In genomic region chr12:49956663-49957569, GRCh38 we compare ENCODE assay signal across 21 cellular contexts. TPM values are rescaled to one million over a fixed set of nuclear protein-coding genes. Genes with fewer than 3 reads are reported as not detected.
A peak's percentile ranks its signal among the peaks of the same experiment; 100 is the strongest.
DNase-seq lines count a peak whose midpoint lies in the region; ATAC-seq and TF ChIP-seq lines count a peak whose summit lies in the region.
"Had no signal": no experiment of that assay in that cellular context is flagged by ENCODE, and none has a peak within 500 bp of the region (broad histone marks: within the 10 kb centered on the region; RNA-seq: fewer than 3 reads in every experiment).

No MANE protein-coding gene starts in this region.

- CTCF ChIA-PET in activated CD4-positive, alpha-beta T cell treated with anti-CD3 and anti-CD28 coated beads for 36 hours (lab: Charles Lee): interaction anchor here (1.0 to 2.5 kb wide), 2 partner anchors 10 to 12 kb away, joined by 4 to 14 read pairs; no protein-coding TSS in a partner anchor

- H3K4me3 ChIP-seq in Loucy (ENCODE audit: low read length, poor library complexity, severe bottlenecking) (no peak overlapping the region), osteoblast (ENCODE audit: insufficient read depth, low read length) (no peak overlapping the region)
- H3K4me3 ChIP-seq: HAP-1, K562, PC-9, SJSA1 had no signal

- H3K36me3 Mint-ChIP-seq in endothelial cell (ENCODE audit: low read depth, unreplicated experiment): peaks cover 7% of the 10 kb centered on the region
- H3K36me3 Mint-ChIP-seq in activated CD4-positive, alpha-beta T cell treated with anti-CD3 and anti-CD28 coated beads for 36 hours (ENCODE audit: low read depth): no peaks in the 10 kb centered on the region
- H3K36me3 Mint-ChIP-seq in activated T-helper 2 cell treated with anti-CD3 and anti-CD28 coated beads, Interferon-gamma antibody, Interleukin-2, Interleukin-4, amounts not matched to agents 10 μg/mL and 5 μg/mL and 100 μg/mL, durations not matched to agents 14 hours and 24 hours and 36 hours (ENCODE audit: low read depth): peaks cover 3% of the 10 kb centered on the region

- no peaks in the 10 kb centered on the region for H3K9me2 ChIP-seq in Loucy (replicated peaks; ENCODE audit: low read depth, low read length)

- no peaks in the 10 kb centered on the region for H3K9me3 Mint-ChIP-seq in endothelial cell (ENCODE audit: unreplicated experiment)
- H3K9me3 Mint-ChIP-seq in activated CD4-positive, alpha-beta T cell treated with anti-CD3 and anti-CD28 coated beads for 36 hours (ENCODE audit: low read depth): no peaks in the 10 kb centered on the region
- no peaks in the 10 kb centered on the region for H3K9me3 Mint-ChIP-seq in activated T-helper 2 cell treated with anti-CD3 and anti-CD28 coated beads, Interferon-gamma antibody, Interleukin-2, Interleukin-4, amounts not matched to agents 10 μg/mL and 5 μg/mL and 100 μg/mL, durations not matched to agents 14 hours and 24 hours and 36 hours
- H3K9me3 Mint-ChIP-seq: CD4-positive, alpha-beta T cell had no signal

- no peak for ATAC-seq in HG03342 (IDR thresholded peaks at IDR 0.05; ENCODE audit: unreplicated experiment)
- ATAC-seq in activated CD4-positive, alpha-beta T cell treated with anti-CD3 and anti-CD28 coated beads for 36 hours: no peak
- ATAC-seq: K562 had no signal

- peaks cover 17% of the 10 kb centered on the region for H3K27me3 Mint-ChIP-seq in endothelial cell (ENCODE audit: unreplicated experiment)
- peaks cover 50% of the 10 kb centered on the region for H3K27me3 Mint-ChIP-seq in activated CD4-positive, alpha-beta T cell treated with anti-CD3 and anti-CD28 coated beads for 36 hours
- H3K27me3 Mint-ChIP-seq in activated T-helper 2 cell treated with anti-CD3 and anti-CD28 coated beads, Interferon-gamma antibody, Interleukin-2, Interleukin-4, amounts not matched to agents 10 μg/mL and 5 μg/mL and 100 μg/mL, durations not matched to agents 14 hours and 24 hours and 36 hours (ENCODE audit: low read depth): peaks cover 63% of the 10 kb centered on the region

- H3K27me3 ChIP-seq in Loucy (ENCODE audit: insufficient read depth, low read length, poor library complexity, severe bottlenecking) (no peaks in the 10 kb centered on the region), osteoblast (ENCODE audit: insufficient read depth, low read length) (peaks cover 88% of the 10 kb centered on the region)

- intact Hi-C loops in activated CD4-positive, alpha-beta T cell treated with anti-CD3 and anti-CD28 coated beads for 36 hours (cut with DNase I, micrococcal nuclease): no loop called here
- intact Hi-C loops in activated T-helper 2 cell treated with anti-CD3 and anti-CD28 coated beads, Interferon-gamma antibody, Interleukin-2, Interleukin-4, amounts not matched to agents 10 μg/mL and 5 μg/mL and 100 μg/mL, durations not matched to agents 14 hours and 24 hours and 36 hours (cut with micrococcal nuclease): no loop called here

- peak overlapping the region; percentile 26 for H3K9ac ChIP-seq in Loucy (ENCODE audit: low read depth, low read length, poor library complexity, severe bottlenecking)

- in situ Hi-C loops in ACHN (cut with HindIII; ENCODE audit: low pct_ligation_motif_present, low pct_unique_long_range_greater_than_20kb, low sequenced_read_pairs): loop anchor here (25.0 kb wide), 1 partner anchor 105 kb away; the partner anchor contains the start of gene ASIC1

- H3K36me3 ChIP-seq in Loucy (ENCODE audit: insufficient read depth, low read length) (no peaks in the 10 kb centered on the region), osteoblast (ENCODE audit: insufficient read depth, low read length) (no peaks in the 10 kb centered on the region)
- H3K36me3 ChIP-seq: HAP-1, SJSA1 had no signal

- H2AFZ ChIP-seq in Loucy (ENCODE audit: low read length) (no peak overlapping the region), osteoblast (ENCODE audit: low read length) (no peak overlapping the region)
- H2AFZ ChIP-seq: PC-9 had no signal

- H3K4me1 ChIP-seq in Loucy (ENCODE audit: insufficient read depth, low read length, poor library complexity, severe bottlenecking) (peaks cover 80% of the 10 kb centered on the region), osteoblast (ENCODE audit: insufficient read depth, low read length) (peaks cover 9% of the 10 kb centered on the region)
- H3K4me1 ChIP-seq: HAP-1 had no signal

- no peak for TF ChIP-seq CTCF in Loucy (conservative IDR thresholded peaks at IDR 0.05; ENCODE audit: low read length)
- TF ChIP-seq CTCF in endothelial cell (IDR thresholded peaks at IDR 0.05; ENCODE audit: unreplicated experiment): no peak
- TF ChIP-seq CTCF in osteoblast (IDR thresholded peaks at IDR 0.05; ENCODE audit: extremely low read depth, low read depth, low read length): no peak

- H3K4me2 ChIP-seq in Loucy (ENCODE audit: low read depth, low read length, poor library complexity, severe bottlenecking) (peak overlapping the region; percentile 54), osteoblast (ENCODE audit: insufficient read depth, low read length) (no peak overlapping the region)
- H3K4me2 ChIP-seq: PC-9 had no signal

- no peak overlapping the region for H3K27ac ChIP-seq in osteoblast (ENCODE audit: low read depth, low read length)
- H3K27ac ChIP-seq: PC-9, SJSA1 had no signal

- DNase-seq in ACHN (peak; percentile 31), endothelial cell (ENCODE audit: low spot score) (no peak), osteoblast (ENCODE audit: insufficient read length, low spot score, missing footprints) (peak; percentile 72), hippocampal formation (lab: John Stamatoyannopoulos, UW) (no peak)
- no peak for DNase-seq in activated CD4-positive, alpha-beta T cell treated with anti-CD3 and anti-CD28 coated beads for 36 hours
- no peak for DNase-seq in activated T-helper 2 cell treated with anti-CD3 and anti-CD28 coated beads, Interferon-gamma antibody, Interleukin-2, Interleukin-4, amounts not matched to agents 10 μg/mL and 5 μg/mL and 100 μg/mL, durations not matched to agents 14 hours and 24 hours and 36 hours (ENCODE audit: low spot score)
- DNase-seq: 8988T; Calu3; CD4-positive, alpha-beta T cell; DMS53; NCI-H1417; NCI-H187 treated with DMSO at 0.1 percent for 48 hours; NCI-H2227 treated with DMSO at 0.1 percent for 48 hours; NCI-H510A treated with DMSO at 0.1 percent for 48 hours; PC-9 had no signal

- H3F3A ChIP-seq in Loucy (ENCODE audit: low read depth): 0 out of 2 replicates have a peak, but pooled peaks cover 3% of the 10 kb centered on the region

- peaks cover 28% of the 10 kb centered on the region for H3K4me1 Mint-ChIP-seq in endothelial cell (ENCODE audit: unreplicated experiment)
- peaks cover 5% of the 10 kb centered on the region for H3K4me1 Mint-ChIP-seq in activated CD4-positive, alpha-beta T cell treated with anti-CD3 and anti-CD28 coated beads for 36 hours
- H3K4me1 Mint-ChIP-seq in activated T-helper 2 cell treated with anti-CD3 and anti-CD28 coated beads, Interferon-gamma antibody, Interleukin-2, Interleukin-4, amounts not matched to agents 10 μg/mL and 5 μg/mL and 100 μg/mL, durations not matched to agents 14 hours and 24 hours and 36 hours (ENCODE audit: low read depth): peaks cover 7% of the 10 kb centered on the region

- H4K20me1 ChIP-seq in Loucy (ENCODE audit: insufficient read depth, low read length, poor library complexity, severe bottlenecking): no peaks in the 10 kb centered on the region
- H4K20me1 ChIP-seq in osteoblast (ENCODE audit: insufficient read depth, low read length): no peaks in the 10 kb centered on the region

- no peaks in the 10 kb centered on the region for H3K9me3 ChIP-seq in Loucy (ENCODE audit: insufficient read depth, low read depth, low read length)
- no peaks in the 10 kb centered on the region for H3K9me3 ChIP-seq in osteoblast (ENCODE audit: low read depth, low read length)
- H3K9me3 ChIP-seq: HAP-1, SJSA1 had no signal

- H3K79me2 ChIP-seq in Loucy (ENCODE audit: insufficient read depth, low read length) (0 out of 2 replicates have a peak, but pooled peaks cover 1% of the 10 kb centered on the region), osteoblast (ENCODE audit: insufficient read depth, low read length) (no peaks in the 10 kb centered on the region)

- POLR2A ChIA-PET in activated CD4-positive, alpha-beta T cell treated with anti-CD3 and anti-CD28 coated beads for 36 hours (lab: Charles Lee): no interaction called here

- H3K27ac Mint-ChIP-seq in endothelial cell (ENCODE audit: unreplicated experiment): peak overlapping the region; percentile 5
- H3K27ac Mint-ChIP-seq in activated CD4-positive, alpha-beta T cell treated with anti-CD3 and anti-CD28 coated beads for 36 hours: no peak overlapping the region
- no peak overlapping the region for H3K27ac Mint-ChIP-seq in activated T-helper 2 cell treated with anti-CD3 and anti-CD28 coated beads, Interferon-gamma antibody, Interleukin-2, Interleukin-4, amounts not matched to agents 10 μg/mL and 5 μg/mL and 100 μg/mL, durations not matched to agents 14 hours and 24 hours and 36 hours
- H3K27ac Mint-ChIP-seq: B cell; CD4-positive, alpha-beta T cell had no signal

- H3K4me3 Mint-ChIP-seq in endothelial cell (ENCODE audit: unreplicated experiment): no peak overlapping the region
- no peak overlapping the region for H3K4me3 Mint-ChIP-seq in activated CD4-positive, alpha-beta T cell treated with anti-CD3 and anti-CD28 coated beads for 36 hours
- H3K4me3 Mint-ChIP-seq in activated T-helper 2 cell treated with anti-CD3 and anti-CD28 coated beads, Interferon-gamma antibody, Interleukin-2, Interleukin-4, amounts not matched to agents 10 μg/mL and 5 μg/mL and 100 μg/mL, durations not matched to agents 14 hours and 24 hours and 36 hours (ENCODE audit: low read depth): no peak overlapping the region
- H3K4me3 Mint-ChIP-seq: B cell; CD4-positive, alpha-beta T cell had no signal

RNA-seq across cellular contexts. Expression of gene AQP5, which starts 4.8 kb away (rescaled TPM):
- total RNA-seq in endothelial cell (ENCODE audit: unreplicated experiment) (0.26 TPM), osteoblast (not detected in 2 replicates)
- total RNA-seq in activated CD4-positive, alpha-beta T cell treated with anti-CD3 and anti-CD28 coated beads for 36 hours: not detected
- not detected in 2 replicates for total RNA-seq in activated T-helper 2 cell treated with anti-CD3 and anti-CD28 coated beads, Interferon-gamma antibody, Interleukin-2, Interleukin-4, amounts not matched to agents 10 μg/mL and 5 μg/mL and 100 μg/mL, durations not matched to agents 14 hours and 24 hours and 36 hours
- total RNA-seq: B cell; CD4-positive, alpha-beta T cell; K562; SJSA1 had no signal

RNA-seq across cellular contexts. Expression of gene AQP2, which starts 6.4 kb away (rescaled TPM):
- total RNA-seq in endothelial cell (ENCODE audit: unreplicated experiment) (0.05 TPM), osteoblast (not detected in 2 replicates)
- total RNA-seq in activated CD4-positive, alpha-beta T cell treated with anti-CD3 and anti-CD28 coated beads for 36 hours: not detected
- not detected in 2 replicates for total RNA-seq in activated T-helper 2 cell treated with anti-CD3 and anti-CD28 coated beads, Interferon-gamma antibody, Interleukin-2, Interleukin-4, amounts not matched to agents 10 μg/mL and 5 μg/mL and 100 μg/mL, durations not matched to agents 14 hours and 24 hours and 36 hours
- total RNA-seq: B cell; Calu3; CD4-positive, alpha-beta T cell; K562; PC-9; SJSA1 had no signal

RNA-seq across cellular contexts. Expression of gene AQP6, which starts 15.8 kb away (rescaled TPM):
- total RNA-seq in endothelial cell (ENCODE audit: unreplicated experiment) (not detected), osteoblast (not detected in 2 replicates)
- total RNA-seq in activated CD4-positive, alpha-beta T cell treated with anti-CD3 and anti-CD28 coated beads for 36 hours: not detected
- not detected in 2 replicates for total RNA-seq in activated T-helper 2 cell treated with anti-CD3 and anti-CD28 coated beads, Interferon-gamma antibody, Interleukin-2, Interleukin-4, amounts not matched to agents 10 μg/mL and 5 μg/mL and 100 μg/mL, durations not matched to agents 14 hours and 24 hours and 36 hours
- total RNA-seq: B cell; CD4-positive, alpha-beta T cell; PC-9; SJSA1 had no signal

RNA-seq across cellular contexts. Expression of gene FAIM2, which starts 53.2 kb away (rescaled TPM):
- total RNA-seq in endothelial cell (ENCODE audit: unreplicated experiment) (not detected), osteoblast (0.88 and 1.4 TPM in 2 replicates)
- under 1 TPM; 0.53 to 0.91 TPM for total RNA-seq in activated CD4-positive, alpha-beta T cell treated with anti-CD3 and anti-CD28 coated beads for 36 hours
- 0.05 and 0.23 TPM in 2 replicates for total RNA-seq in activated T-helper 2 cell treated with anti-CD3 and anti-CD28 coated beads, Interferon-gamma antibody, Interleukin-2, Interleukin-4, amounts not matched to agents 10 μg/mL and 5 μg/mL and 100 μg/mL, durations not matched to agents 14 hours and 24 hours and 36 hours
- total RNA-seq: B cell; Calu3; CD4-positive, alpha-beta T cell; K562; PC-9; SJSA1 had no signal

Comparison
In these comparisons a context has a peak if more than half of its experiments do, and no peak if none do; other contexts are left out.
1. DNase-seq: peak in ACHN (single experiment) and osteoblast (single experiment); none in endothelial cell (single experiment), hippocampal formation (0 of 2), activated CD4-positive, alpha-beta T cell treated with anti-CD3 and anti-CD28 coated beads for 36 hours (single experiment) and activated T-helper 2 cell treated with anti-CD3 and anti-CD28 coated beads, Interferon-gamma antibody, Interleukin-2, Interleukin-4, amounts not matched to agents 10 μg/mL and 5 μg/mL and 100 μg/mL, durations not matched to agents 14 hours and 24 hours and 36 hours (single experiment).